ENCODE assay signal across 8 cellular contexts in genomic region chr1:197145451-197146029, GRCh38. TPM values are rescaled to one million over a fixed set of nuclear protein-coding genes. Genes with fewer than 3 reads are reported as not detected.
DNase-seq lines count a peak whose midpoint lies in the region; ATAC-seq and TF ChIP-seq lines count a peak whose summit lies in the region.

No MANE protein-coding gene starts in this region.

- H3K36me3 ChIP-seq in skeletal muscle tissue (ENCODE audit: control insufficient read depth in 3 of 3, insufficient read depth in 3 of 3, low read length in 3 of 3): no peaks in the 10 kb centered on the region

- POLR2A ChIA-PET in GM10248 (lab: Yijun Ruan, JAX): no interaction called here

- DNase-seq in NCI-H82 (lab: John Stamatoyannopoulos, UW) (peak; percentile 55), NCI-H82 treated with DMSO at 0.1 percent for 48 hours (lab: John Stamatoyannopoulos, UW; ENCODE audit: unreplicated experiment) (no peak), RKO (ENCODE audit: low spot score) (peak; percentile 27), fibroblast of pulmonary artery (ENCODE audit: low read depth) (no peak), DMS153 treated with DMSO at 0.1 percent for 48 hours (lab: John Stamatoyannopoulos, UW; ENCODE audit: unreplicated experiment) (no peak), GM10248 (ENCODE audit: extremely low spot score) (no peak)

- H3K9me3 ChIP-seq in skeletal muscle tissue (ENCODE audit: control insufficient read depth in 3 of 3, low read length in 3 of 3): no peaks in the 10 kb centered on the region

- H3K9ac ChIP-seq in skeletal muscle tissue (ENCODE audit: low read depth in 1 of 3, low read length in 3 of 3): no peak overlapping the region

- H3K27ac ChIP-seq in skeletal muscle tissue (ENCODE audit: low read depth, low read length): no peak overlapping the region

- H3K27me3 ChIP-seq in skeletal muscle tissue (ENCODE audit: control insufficient read depth in 3 of 3, insufficient read depth in 3 of 3, low read length in 3 of 3): peaks cover 0 to 5% (median 0%) of the 10 kb centered on the region in 3 donors

- peaks cover 4 to 6% (median 6%) of the 10 kb centered on the region in 3 donors for H3K4me1 ChIP-seq in skeletal muscle tissue (ENCODE audit: control insufficient read depth in 3 of 3, insufficient read depth in 3 of 3, low read length in 3 of 3)

- TF ChIP-seq CTCF in fibroblast of pulmonary artery (IDR thresholded peaks at IDR 0.05; ENCODE audit: low read length, missing control alignments): no peak
- no peak for TF ChIP-seq CTCF in GM10248 (IDR thresholded peaks at IDR 0.05; ENCODE audit: control extremely low read depth, extremely low read depth, low read depth, missing control alignments)

- ATAC-seq in HG03108 (IDR thresholded peaks at IDR 0.05; ENCODE audit: unreplicated experiment): no peak

- CTCF ChIA-PET in GM10248 (lab: Yijun Ruan, JAX): no interaction called here

- H3K4me3 ChIP-seq in fibroblast of pulmonary artery (replicated peaks; ENCODE audit: low read depth, low read length) (peak overlapping the region; percentile 87), skeletal muscle tissue (ENCODE audit: low read length in 3 of 3) (peak overlapping the region; percentile 71 to 86 (median 72))

RNA-seq across cellular contexts. Expression of gene ASPM, which starts 0.9 kb away (rescaled TPM):
- 5.7 TPM for total RNA-seq in skeletal muscle tissue

RNA-seq across cellular contexts. Expression of gene ZBTB41, which starts 55.6 kb away (rescaled TPM):
- total RNA-seq in skeletal muscle tissue: 9.9 TPM

Comparison
In these comparisons a context has a peak if more than half of its experiments do, and no peak if none do; other contexts are left out.
1. DNase-seq: peak in NCI-H82 (single experiment) and RKO (single experiment); none in NCI-H82 treated with DMSO at 0.1 percent for 48 hours (single experiment), fibroblast of pulmonary artery (single experiment), DMS153 treated with DMSO at 0.1 percent for 48 hours (single experiment) and GM10248 (single experiment).